11 cellular contexts compared by ENCODE assay signal in genomic region chr3:53806182-53807116, GRCh38. TPM values are rescaled to one million over a fixed set of nuclear protein-coding genes. Genes with fewer than 3 reads are reported as not detected.
DNase-seq lines count a peak whose midpoint lies in the region; ATAC-seq and TF ChIP-seq lines count a peak whose summit lies in the region.
"Had no signal": no experiment of that assay in that cellular context is flagged by ENCODE, and none has a peak within 500 bp of the region (broad histone marks: within the 10 kb centered on the region; RNA-seq: fewer than 3 reads in every experiment).

No MANE protein-coding gene starts in this region.

- no peaks in the 10 kb centered on the region for H3F3A ChIP-seq in DOHH2 (ENCODE audit: control insufficient read depth, insufficient read depth)

- H3K4me1 ChIP-seq in DOHH2 (ENCODE audit: control insufficient read depth, low read length), result peaks cover 28% of the 10 kb centered on the region
- H3K4me1 ChIP-seq in neuronal stem cell (ENCODE audit: control insufficient read depth in 2 of 2, insufficient read depth in 1 of 2, low read depth in 1 of 2, low read length in 2 of 2), result peaks cover 16 to 18% of the 10 kb centered on the region in 2 donors

- H3K27me3 ChIP-seq in DOHH2 (ENCODE audit: control insufficient read depth, low read length) (peaks cover 7% of the 10 kb centered on the region), dorsolateral prefrontal cortex (no peaks in the 10 kb centered on the region), neuronal stem cell (ENCODE audit: control insufficient read depth in 3 of 3, insufficient read depth in 3 of 3, low read depth in 1 of 3, low read length in 3 of 3) (no peaks in the 10 kb centered on the region)

- H2BK12ac ChIP-seq in neuronal stem cell (ENCODE audit: low read length), result no peak overlapping the region

- no peak overlapping the region for H3K4me3 ChIP-seq in DOHH2 (ENCODE audit: low read length)
- no peak overlapping the region for H3K4me3 ChIP-seq in dorsolateral prefrontal cortex
- H3K4me3 ChIP-seq in neuronal stem cell (ENCODE audit: low read length in 2 of 2), result no peak overlapping the region

- no peak overlapping the region for H3K4me3 Mint-ChIP-seq in WTC11
- H3K4me3 Mint-ChIP-seq: naive B cell had no signal

- H3K14ac ChIP-seq in neuronal stem cell (ENCODE audit: low read length), result no peak overlapping the region

- peaks cover 15% of the 10 kb centered on the region for H3K4me1 Mint-ChIP-seq in WTC11

- no peak overlapping the region for H2AFZ ChIP-seq in neuronal stem cell (ENCODE audit: low read length)

- no peaks in the 10 kb centered on the region for H3K36me3 Mint-ChIP-seq in WTC11
- H3K36me3 Mint-ChIP-seq: naive B cell had no signal

- CTCF ChIA-PET in WTC11 (lab: Charles Lee), result no interaction called here

- H3K27ac Mint-ChIP-seq in WTC11, result no peak overlapping the region

- H3K79me1 ChIP-seq in neuronal stem cell (ENCODE audit: low read depth, low read length), result no peaks in the 10 kb centered on the region

- no peak overlapping the region for H2AK5ac ChIP-seq in neuronal stem cell (ENCODE audit: low read depth, low read length)

- H3K9ac ChIP-seq in neuronal stem cell (ENCODE audit: low read depth, low read length, poor library complexity), result no peak overlapping the region

- intact Hi-C loops in dorsolateral prefrontal cortex (cut with DNase I), result no loop called here

- peak overlapping the region; percentile 69 for H2BK15ac ChIP-seq in neuronal stem cell (ENCODE audit: low read length)

- H3K18ac ChIP-seq in neuronal stem cell (ENCODE audit: low read length), result peak overlapping the region; percentile 56

- H3K4me2 ChIP-seq in DOHH2 (ENCODE audit: low read length) (peak overlapping the region; percentile 16; the same call in 1 of the 2 replicates), neuronal stem cell (ENCODE audit: insufficient read depth, low read length, poor library complexity, severe bottlenecking) (no peak overlapping the region)

- no peak overlapping the region for H4K8ac ChIP-seq in neuronal stem cell (ENCODE audit: low read depth, low read length)

- H2BK120ac ChIP-seq in neuronal stem cell (ENCODE audit: low read depth, low read length), result no peak overlapping the region

- ATAC-seq in HG03095 (IDR thresholded peaks at IDR 0.05; ENCODE audit: unreplicated experiment), result peak; percentile 46
- no peak for ATAC-seq in WTC11

- WGBS in neuronal stem cell (ENCODE audit: extremely low coverage in 2 of 2, insufficient read length in 2 of 2, insufficient replicate concordance in 1 of 2), 2 donors, result no CpG with 5 or more reads among the region's 10 CpGs

- H3K36me3 ChIP-seq in DOHH2 (ENCODE audit: control insufficient read depth, low read length) (no peaks in the 10 kb centered on the region), neuronal stem cell (replicated peaks in 1 of 2; ENCODE audit: control insufficient read depth in 2 of 2, insufficient read depth in 2 of 2, low read length in 2 of 2) (no peaks in the 10 kb centered on the region)

- DNase-seq in dorsolateral prefrontal cortex (peak in 5 of 10 donors; percentile 49 to 71 (median 63)), neuronal stem cell (ENCODE audit: low spot score) (no peak), SK-N-DZ (ENCODE audit: low spot score) (no peak), NCI-H82 (lab: John Stamatoyannopoulos, UW) (no peak), NCI-H1048 (lab: John Stamatoyannopoulos, UW) (no peak), WTC11 (ENCODE audit: low spot score) (no peak)
- DNase-seq: activated naive CD4-positive, alpha-beta T cell treated with Interleukin-2 at 50 U/mL for 16 hours; naive B cell; NCI-H774 had no signal

- no peak overlapping the region for H4K91ac ChIP-seq in neuronal stem cell (ENCODE audit: low read depth, low read length, poor library complexity)

- peak overlapping the region; percentile 86 for H3K23ac ChIP-seq in neuronal stem cell (ENCODE audit: low read depth, low read length, poor library complexity)

- POLR2A ChIA-PET in WTC11 (lab: Charles Lee), result no interaction called here

- H3K4ac ChIP-seq in neuronal stem cell (ENCODE audit: low read length), result no peak overlapping the region

- no peaks in the 10 kb centered on the region for H3K27me3 Mint-ChIP-seq in WTC11 (ENCODE audit: low read depth)

- H3K9me3 ChIP-seq in DOHH2 (ENCODE audit: control insufficient read depth, insufficient read depth, low read length) (no peaks in the 10 kb centered on the region), neuronal stem cell (replicated peaks in 1 of 2; ENCODE audit: control insufficient read depth in 2 of 2, insufficient read depth in 1 of 2, low read depth in 1 of 2, low read length in 2 of 2) (peaks cover 0 to 1% of the 10 kb centered on the region in 2 donors)

- H4K20me1 ChIP-seq in DOHH2 (ENCODE audit: control insufficient read depth, insufficient read depth, low read depth, low read length), result no peaks in the 10 kb centered on the region

- H3K27ac ChIP-seq in DOHH2 (ENCODE audit: low read depth, low read length), result no peak overlapping the region
- peak overlapping the region in 53 of 59 donors; percentile 13 to 92 (median 77) for H3K27ac ChIP-seq in dorsolateral prefrontal cortex
- no peak overlapping the region for H3K27ac ChIP-seq in neuronal stem cell (replicated peaks; ENCODE audit: low read length)

- TF ChIP-seq CTCF in DOHH2 (IDR thresholded peaks at IDR 0.05; ENCODE audit: low read depth, low read length, poor library complexity, severe bottlenecking), result no peak
- no peak for TF ChIP-seq CTCF in dorsolateral prefrontal cortex (IDR thresholded peaks at IDR 0.05 in 54 of 56, conservative IDR thresholded peaks at IDR 0.05 in 2 of 56; ENCODE audit: low read depth in 1 of 56, partially characterized antibody in 56 of 56)
- TF ChIP-seq CTCF in WTC11 (IDR thresholded peaks at IDR 0.05), result no peak

- no peaks in the 10 kb centered on the region for H3K79me2 ChIP-seq in DOHH2 (ENCODE audit: control insufficient read depth, low read length)

- H2BK5ac ChIP-seq in neuronal stem cell (ENCODE audit: low read length), result peak overlapping the region; percentile 56

- H3K9me3 Mint-ChIP-seq in WTC11, result no peaks in the 10 kb centered on the region
- H3K9me3 Mint-ChIP-seq: naive B cell had no signal

- no peaks in the 10 kb centered on the region for H3K9me2 ChIP-seq in DOHH2 (replicated peaks; ENCODE audit: control insufficient read depth, low read length)

TF ChIP-seq in WTC11, 78 proteins besides CTCF, POLR2A, EP300 and RAD21:
- no peak for TF ChIP-seq ZNF121 (CRISPR knock-in tag; IDR thresholded peaks at IDR 0.05)
- TF ChIP-seq E2F1 (CRISPR knock-in tag; IDR thresholded peaks at IDR 0.05), result no peak
- no peak for TF ChIP-seq MXD4 (CRISPR knock-in tag; IDR thresholded peaks at IDR 0.05; ENCODE audit: borderline replicate concordance)
- no peak for TF ChIP-seq ETV6 (CRISPR knock-in tag; IDR thresholded peaks at IDR 0.05)
- TF ChIP-seq ZNF512 (CRISPR knock-in tag; IDR thresholded peaks at IDR 0.05; ENCODE audit: borderline replicate concordance), result no peak
- TF ChIP-seq ZMAT4 (CRISPR knock-in tag; IDR thresholded peaks at IDR 0.05), result no peak
- no peak for TF ChIP-seq SOX15 (CRISPR knock-in tag; IDR thresholded peaks at IDR 0.05)
- no peak for TF ChIP-seq RORB (CRISPR knock-in tag; IDR thresholded peaks at IDR 0.05)

RNA-seq across cellular contexts. Expression of gene CHDH, which starts 39.8 kb away (rescaled TPM):
- total RNA-seq in dorsolateral prefrontal cortex (10 to 100 TPM in 116 of 120 experiments, 1 to 10 TPM in 4; 8.0 to 47.0 (median 17.5) TPM), WTC11 (2021) (9.5 to 11.7 TPM (median 10.6 TPM) in 3 replicates)
- polyA plus RNA-seq in neuronal stem cell (2013, experiment 1 of 2), result 2.0 TPM
- 2.0 TPM for polyA plus RNA-seq in neuronal stem cell (2013, experiment 2 of 2)
- 2.1 and 3.4 TPM in 2 replicates for polyA plus RNA-seq in SK-N-DZ (2014; cell fraction: cytosol; rRNA removed)
- polyA plus RNA-seq in SK-N-DZ (2014; cell fraction: nucleus; rRNA removed), result 6.4 and 7.1 TPM in 2 replicates

RNA-seq across cellular contexts. Expression of gene IL17RB, which starts 39.9 kb away (rescaled TPM):
- total RNA-seq in dorsolateral prefrontal cortex (100 to 1,000 TPM in 1 of 120 experiments, 10 to 100 TPM in 117, 1 to 10 TPM in 2; 7.6 to 107 (median 23.1) TPM), WTC11 (2021) (5.3 to 6.4 TPM (median 5.6 TPM) in 3 replicates)
- 2.6 TPM for polyA plus RNA-seq in neuronal stem cell (2013, experiment 1 of 2)
- 2.3 TPM for polyA plus RNA-seq in neuronal stem cell (2013, experiment 2 of 2)
- polyA plus RNA-seq in SK-N-DZ (2014; cell fraction: cytosol; rRNA removed), result 9.3 and 9.5 TPM in 2 replicates
- polyA plus RNA-seq in SK-N-DZ (2014; cell fraction: nucleus; rRNA removed), result 42.3 and 52.5 TPM in 2 replicates

Comparison
In these comparisons a context has a peak if more than half of its experiments do, and no peak if none do; other contexts are left out.
1. H3K27ac ChIP-seq: peak in dorsolateral prefrontal cortex (53 of 59); none in DOHH2 (single experiment) and neuronal stem cell (single experiment).